ENCODE assay signal across 28 cellular contexts in the genomic region with DNA sequence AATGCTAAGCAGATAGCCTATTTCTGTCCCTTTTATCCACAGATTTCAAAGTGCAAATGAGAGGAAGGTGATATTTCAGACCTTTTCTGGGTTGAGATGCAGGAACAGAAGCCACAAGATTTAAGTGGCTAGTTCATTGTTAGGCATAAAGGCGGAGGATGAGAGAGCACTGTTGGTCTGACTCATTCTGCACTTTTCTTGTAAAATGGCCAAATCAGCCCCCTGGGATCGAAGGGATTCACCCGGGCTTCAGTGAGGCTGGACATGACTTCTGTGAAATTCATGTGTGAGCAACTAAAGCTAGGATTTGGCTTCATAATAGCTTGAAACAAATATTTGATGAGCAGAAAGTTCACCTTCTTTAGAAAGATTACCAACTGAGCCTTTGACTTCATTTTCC.
A peak's percentile ranks its signal among the peaks of the same experiment; 100 is the strongest.
DNase-seq lines count a peak whose midpoint lies in the region; ATAC-seq and TF ChIP-seq lines count a peak whose summit lies in the region.
"Had no signal": no experiment of that assay in that cellular context is flagged by ENCODE, and none has a peak within 500 bp of the region (broad histone marks: within the 10 kb centered on the region; RNA-seq: fewer than 3 reads in every experiment).

No MANE protein-coding gene starts in this region.

- no peaks in the 10 kb centered on the region for H3K27me3 Mint-ChIP-seq in neural crest cell (ENCODE audit: low read depth)
- H3K27me3 Mint-ChIP-seq: progenitor cell of endocrine pancreas; stimulated activated memory B cell treated with anti-CD40 and anti-IgM and Interleukin-4, amounts not matched to agents 10 μg/mL and 1 μg/mL and 100 μg/mL, for 72 hours had no signal

- H3K36me3 ChIP-seq in fibroblast of lung (ENCODE audit: control insufficient read depth, insufficient read depth, low read length): no peaks in the 10 kb centered on the region
- H3K36me3 ChIP-seq in MM.1S (replicated peaks; ENCODE audit: insufficient read depth, low read length): no peaks in the 10 kb centered on the region
- H3K36me3 ChIP-seq: neural progenitor cell, thoracic aorta had no signal

- H3K4me1 ChIP-seq in fibroblast of lung (ENCODE audit: control insufficient read depth, extremely low read depth, insufficient read depth, low read length) (no peaks in the 10 kb centered on the region), MM.1S (ENCODE audit: low read length) (no peaks in the 10 kb centered on the region), foreskin keratinocyte (no peaks in the 10 kb centered on the region)

- H3K4me3 ChIP-seq in fibroblast of lung (replicated peaks in 1 of 4; ENCODE audit: control extremely low read depth in 1 of 4, insufficient read depth in 1 of 4, low read depth in 3 of 4, low read length in 4 of 4) (no peak overlapping the region), MM.1S (ENCODE audit: low read length) (no peak overlapping the region)
- H3K4me3 ChIP-seq: mucosa of descending colon, neural progenitor cell, skin epidermis, thoracic aorta had no signal

- H3K9me2 ChIP-seq in MM.1S (replicated peaks; ENCODE audit: insufficient read depth, low read length): no peaks in the 10 kb centered on the region

- H3K27ac ChIP-seq in fibroblast of lung (ENCODE audit: insufficient read depth, low read length) (no peak overlapping the region), MM.1S (ENCODE audit: low read length) (no peak overlapping the region), foreskin keratinocyte (no peak overlapping the region)
- H3K27ac ChIP-seq: neural progenitor cell, skin epidermis, thoracic aorta had no signal

- peaks cover 3% of the 10 kb centered on the region for H3K9me3 Mint-ChIP-seq in neural crest cell
- H3K9me3 Mint-ChIP-seq: activated T-helper 1 cell treated with anti-CD3 and anti-CD28 coated beads, Interleukin-12 subunit alpha, Interleukin-12 subunit beta, Interleukin-2, Interleukin-4 antibody, amounts not matched to agents 30 ng/mL and 10 ng/mL and 1 ng/mL, durations not matched to agents 14 hours and 24 hours and 36 hours; neural progenitor cell had no signal

- H3K79me2 ChIP-seq in fibroblast of lung (ENCODE audit: control insufficient read depth, insufficient read depth, low read length) (no peaks in the 10 kb centered on the region), MM.1S (ENCODE audit: low read length) (no peaks in the 10 kb centered on the region)

- H3F3A ChIP-seq in MM.1S (ENCODE audit: insufficient read depth, low read length): no peaks in the 10 kb centered on the region

- H3K36me3 Mint-ChIP-seq in neural crest cell (ENCODE audit: low read depth): peaks cover 7% of the 10 kb centered on the region
- H3K36me3 Mint-ChIP-seq: CD4-positive, CD25-positive, alpha-beta regulatory T cell; stimulated activated memory B cell treated with anti-CD40 and anti-IgM and Interleukin-4, amounts not matched to agents 10 μg/mL and 1 μg/mL and 100 μg/mL, for 72 hours had no signal

- TF ChIP-seq CTCF in fibroblast of lung (conservative IDR thresholded peaks at IDR 0.05 in 1 of 2, IDR thresholded peaks at IDR 0.05 in 1 of 2; ENCODE audit: low read depth in 1 of 2, low read length in 2 of 2) (no peak), neural crest cell (conservative IDR thresholded peaks at IDR 0.05) (no peak), MM.1S (IDR thresholded peaks at IDR 0.05; ENCODE audit: low read length) (no peak), foreskin keratinocyte (conservative IDR thresholded peaks at IDR 0.05) (no peak)

- H3K9ac ChIP-seq in fibroblast of lung (ENCODE audit: insufficient read depth, low read length) (no peak overlapping the region), MM.1S (ENCODE audit: low read length) (no peak overlapping the region)
- H3K9ac ChIP-seq: neural progenitor cell had no signal

- H2AFZ ChIP-seq in fibroblast of lung (ENCODE audit: low read length) (no peak overlapping the region), MM.1S (ENCODE audit: low read length) (no peak overlapping the region)
- H2AFZ ChIP-seq: neural progenitor cell had no signal

- peak overlapping the region; percentile 76 for H3K27ac Mint-ChIP-seq in neural crest cell (ENCODE audit: unreplicated experiment)
- H3K27ac Mint-ChIP-seq: activated T-helper 1 cell treated with anti-CD3 and anti-CD28 coated beads, Interleukin-12 subunit alpha, Interleukin-12 subunit beta, Interleukin-2, Interleukin-4 antibody, amounts not matched to agents 30 ng/mL and 10 ng/mL and 1 ng/mL, durations not matched to agents 14 hours and 24 hours and 36 hours; CD4-positive, CD25-positive, alpha-beta regulatory T cell; neural progenitor cell; progenitor cell of endocrine pancreas; stimulated activated memory B cell treated with anti-CD40 and anti-IgM and Interleukin-4, amounts not matched to agents 10 μg/mL and 1 μg/mL and 100 μg/mL, for 72 hours had no signal

- H4K20me1 ChIP-seq in fibroblast of lung (ENCODE audit: control insufficient read depth, extremely low read depth, insufficient read depth, low read length) (no peaks in the 10 kb centered on the region), MM.1S (ENCODE audit: insufficient read depth, low read length) (no peaks in the 10 kb centered on the region)

- peaks cover 55% of the 10 kb centered on the region for H3K4me1 Mint-ChIP-seq in neural crest cell
- H3K4me1 Mint-ChIP-seq: CD4-positive, CD25-positive, alpha-beta regulatory T cell; stimulated activated memory B cell treated with anti-CD40 and anti-IgM and Interleukin-4, amounts not matched to agents 10 μg/mL and 1 μg/mL and 100 μg/mL, for 72 hours had no signal

- H3K27me3 ChIP-seq in fibroblast of lung (ENCODE audit: control insufficient read depth, insufficient read depth, low read length) (no peaks in the 10 kb centered on the region), MM.1S (replicated peaks; ENCODE audit: insufficient read depth, low read length) (no peaks in the 10 kb centered on the region), foreskin keratinocyte (no peaks in the 10 kb centered on the region)
- H3K27me3 ChIP-seq: neural progenitor cell had no signal

- DNase-seq in COLO829 (ENCODE audit: low spot score) (peak; percentile 17), LHCN-M2 (ENCODE audit: low read depth) (peak; percentile 92), fibroblast of lung (ENCODE audit: low read depth in 2 of 2) (peak; percentile 33 to 51), neural crest cell (ENCODE audit: low read depth, low spot score) (no peak), HT-29 (ENCODE audit: low spot score) (no peak), globus pallidus (ENCODE audit: low spot score) (no peak), MM.1S (no peak), foreskin keratinocyte (no peak)
- DNase-seq: activated CD4-positive, alpha-beta T cell treated with anti-CD3 and anti-CD28 coated beads for 4 hours; activated naive CD4-positive, alpha-beta T cell treated with anti-CD3 and anti-CD28 coated beads, Interleukin-2, amount 50 U/mL, for 16 hours; CD4-positive, CD25-positive, alpha-beta regulatory T cell; DMS153; GF-D8; head of caudate nucleus; mucosa of descending colon; NCI-H1105 treated with DMSO at 0.1 percent for 48 hours; NCI-H2081 treated with DMSO at 0.1 percent for 48 hours; NCI-H510A; NK-92 treated with Interleukin-12 subunit alpha and Interleukin-12 subunit beta, amount 100 ng/mL, for 24 hours; T-helper 1 cell had no signal

- H3K4me2 ChIP-seq in fibroblast of lung (ENCODE audit: extremely low read depth, insufficient read depth, low read length) (no peak overlapping the region), MM.1S (ENCODE audit: low read depth, low read length) (no peak overlapping the region)
- H3K4me2 ChIP-seq: neural progenitor cell had no signal

- H3K9me3 ChIP-seq in fibroblast of lung (ENCODE audit: control insufficient read depth, insufficient read depth, low read depth, low read length): no peaks in the 10 kb centered on the region
- H3K9me3 ChIP-seq in MM.1S (replicated peaks; ENCODE audit: insufficient read depth, low read length): no peaks in the 10 kb centered on the region
- H3K9me3 ChIP-seq: mucosa of descending colon, thoracic aorta had no signal

- ATAC-seq in foreskin keratinocyte: no peak
- ATAC-seq: HCT116; mucosa of descending colon; Panc1; stimulated activated memory B cell treated with anti-CD40 and anti-IgM and Interleukin-4, amounts not matched to agents 10 μg/mL and 1 μg/mL and 100 μg/mL, for 72 hours had no signal

- peak overlapping the region; percentile 57 for H3K4me3 Mint-ChIP-seq in neural crest cell
- H3K4me3 Mint-ChIP-seq: activated T-helper 1 cell treated with anti-CD3 and anti-CD28 coated beads, Interleukin-12 subunit alpha, Interleukin-12 subunit beta, Interleukin-2, Interleukin-4 antibody, amounts not matched to agents 30 ng/mL and 10 ng/mL and 1 ng/mL, durations not matched to agents 14 hours and 24 hours and 36 hours; CD4-positive, CD25-positive, alpha-beta regulatory T cell; neural progenitor cell; stimulated activated memory B cell treated with anti-CD40 and anti-IgM and Interleukin-4, amounts not matched to agents 10 μg/mL and 1 μg/mL and 100 μg/mL, for 72 hours had no signal

Comparison
In these comparisons a context has a peak if more than half of its experiments do, and no peak if none do; other contexts are left out.
1. DNase-seq: peak in COLO829 (single experiment), LHCN-M2 (single experiment) and fibroblast of lung (2 of 2); none in neural crest cell (single experiment), HT-29 (single experiment), globus pallidus (single experiment), MM.1S (single experiment) and foreskin keratinocyte (0 of 2).